In genomic region chr14:104328607-104329006, GRCh38 we compare ENCODE assay signal across 33 cellular contexts.
"Had no signal": no experiment of that assay in that cellular context is flagged by ENCODE, and none has a peak within 500 bp of the region (broad histone marks: within the 10 kb centered on the region; RNA-seq: fewer than 3 reads in every experiment).

No MANE protein-coding gene starts in this region.

- H3K4me3 ChIP-seq: ascending aorta, cardiac muscle cell, MG63, PC-9, SJCRH30, SK-N-MC had no signal

- H3K4me2 ChIP-seq: PC-9 had no signal

- H3K36me3 ChIP-seq: ascending aorta, cardiac muscle cell, MG63, SJCRH30, WERI-Rb-1 had no signal

- H3K9me3 ChIP-seq: MG63 had no signal

- H3K4me1 ChIP-seq: ascending aorta had no signal

- H3K27me3 ChIP-seq: ascending aorta, cardiac muscle cell, MG63, SJCRH30 had no signal

- H3K4me3 Mint-ChIP-seq: activated CD4-positive, alpha-beta memory T cell treated with anti-CD3 and anti-CD28 coated beads, Interleukin-2, amount 10 ng/mL, durations not matched to agents 7 days and 5 days; activated naive CD4-positive, alpha-beta T cell treated with anti-CD3 and anti-CD28 coated beads, Interleukin-2, amount 50 U/mL, for 24 hours; activated naive CD8-positive, alpha-beta T cell treated with anti-CD3 and anti-CD28 coated beads, Interleukin-2, amount 10 ng/mL, durations not matched to agents 7 days and 5 days had no signal

- H3K27ac Mint-ChIP-seq: activated CD4-positive, alpha-beta memory T cell treated with anti-CD3 and anti-CD28 coated beads, Interleukin-2, amount 10 ng/mL, durations not matched to agents 7 days and 5 days; activated naive CD8-positive, alpha-beta T cell treated with anti-CD3 and anti-CD28 coated beads, Interleukin-2, amount 10 ng/mL, durations not matched to agents 7 days and 5 days; activated T-helper 2 cell treated with anti-CD3 and anti-CD28 coated beads, Interferon-gamma antibody, Interleukin-2, Interleukin-4, amounts not matched to agents 10 μg/mL and 5 μg/mL and 100 μg/mL, durations not matched to agents 14 hours and 24 hours and 36 hours had no signal

- H2AFZ ChIP-seq: PC-9 had no signal

- H3K4me1 Mint-ChIP-seq: activated CD4-positive, alpha-beta memory T cell treated with anti-CD3 and anti-CD28 coated beads, Interleukin-2, amount 10 ng/mL, durations not matched to agents 7 days and 5 days; activated naive CD4-positive, alpha-beta T cell treated with anti-CD3 and anti-CD28 coated beads, Interleukin-2, amount 50 U/mL, for 24 hours; activated naive CD8-positive, alpha-beta T cell treated with anti-CD3 and anti-CD28 coated beads, Interleukin-2, amount 10 ng/mL, durations not matched to agents 7 days and 5 days had no signal

- H3K27ac ChIP-seq: ascending aorta, cardiac muscle cell, PC-9, RWPE1, SJCRH30, SK-N-MC, WERI-Rb-1 had no signal

- H3K27me3 Mint-ChIP-seq: activated CD4-positive, alpha-beta memory T cell treated with anti-CD3 and anti-CD28 coated beads, Interleukin-2, amount 10 ng/mL, durations not matched to agents 7 days and 5 days; activated naive CD4-positive, alpha-beta T cell treated with anti-CD3 and anti-CD28 coated beads, Interleukin-2, amount 50 U/mL, for 24 hours; activated naive CD8-positive, alpha-beta T cell treated with anti-CD3 and anti-CD28 coated beads, Interleukin-2, amount 10 ng/mL, durations not matched to agents 7 days and 5 days had no signal

- DNase-seq: activated CD4-positive, alpha-beta memory T cell treated with anti-CD3 and anti-CD28 coated beads, Interleukin-2, amount 10 ng/mL, durations not matched to agents 7 days and 5 days; activated CD4-positive, alpha-beta T cell treated with anti-CD3 and anti-CD28 coated beads for 1 hour; activated CD4-positive, alpha-beta T cell treated with anti-CD3 and anti-CD28 coated beads for 48 hours; activated CD4-positive, CD25-positive, alpha-beta regulatory T cell; activated gamma-delta T cell; activated naive CD4-positive, alpha-beta T cell treated with Interleukin-2 at 50 U/mL for 16 hours; activated naive CD8-positive, alpha-beta T cell treated with anti-CD3 and anti-CD28 coated beads, Interleukin-2, amount 10 ng/mL, durations not matched to agents 7 days and 5 days; amygdala; Kasumi-1; KG1; MG63; NCI-H1048; NCI-H1105 treated with DMSO at 0.1 percent for 48 hours; NCI-H1436 treated with DMSO at 0.1 percent for 48 hours; NCI-H1694 treated with DMSO at 0.1 percent for 48 hours; NCI-H2029; NCI-H2107; NCI-H2171; NCI-H510A; NCI-H526; NCI-H748 treated with DMSO at 0.1 percent for 48 hours; NK-92 treated with Interleukin-12 subunit alpha and Interleukin-12 subunit beta, amount 100 ng/mL, for 24 hours; PC-9; Right ventricle myocardium superior; SJCRH30; T1000; WERI-Rb-1 had no signal
